In the genomic region with DNA sequence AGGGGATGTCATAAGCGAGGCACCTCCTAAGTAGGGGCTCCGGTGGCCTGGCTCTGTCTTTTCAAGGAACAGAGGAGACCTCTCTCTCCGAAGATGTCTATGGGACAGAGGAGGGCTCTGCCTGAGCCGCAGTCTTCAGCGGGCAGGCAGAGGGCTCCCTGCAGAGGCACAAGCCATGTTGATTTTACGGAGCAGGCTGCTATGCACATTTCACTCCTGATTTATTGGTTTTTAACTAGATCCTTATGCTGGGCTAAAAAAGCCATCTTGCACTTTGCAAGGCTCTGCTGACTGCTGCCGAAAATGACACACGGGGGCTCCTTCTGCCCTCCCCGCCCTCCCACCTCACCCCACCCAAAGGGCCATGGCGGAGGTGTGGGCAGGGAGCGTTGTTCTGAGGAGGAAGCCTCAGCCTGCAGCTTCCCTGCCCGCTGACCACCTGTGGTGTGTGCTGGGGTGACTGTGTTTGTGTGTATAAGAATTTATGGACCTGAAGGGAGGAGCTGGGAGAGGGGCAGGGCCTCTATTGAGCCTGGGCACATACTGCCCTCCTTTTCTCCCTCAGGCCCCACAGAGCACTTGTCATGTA, we compare ENCODE assay signal across 8 cellular contexts.
DNase-seq lines count a peak whose midpoint lies in the region; ATAC-seq and TF ChIP-seq lines count a peak whose summit lies in the region.

No MANE protein-coding gene starts in this region.

- no peak for TF ChIP-seq CTCF in heart left ventricle (IDR thresholded peaks at IDR 0.05)
- TF ChIP-seq CTCF in parathyroid adenoma (IDR thresholded peaks at IDR 0.05) = no peak
- no peak for TF ChIP-seq CTCF in gastroesophageal sphincter (IDR thresholded peaks at IDR 0.05)

- H3K4me3 ChIP-seq in heart left ventricle = peak overlapping the region in 9 of 12 donors; percentile 38 to 60 (median 56)
- peak overlapping the region; percentile 32 for H3K4me3 ChIP-seq in parathyroid adenoma (ENCODE audit: low read depth, low read length)
- H3K4me3 ChIP-seq in gastroesophageal sphincter = peak overlapping the region in 1 of 2 donors; percentile 59

- no peaks in the 10 kb centered on the region for H3K79me2 ChIP-seq in parathyroid adenoma

- intact Hi-C loops in heart left ventricle (cut with DNase I) = no loop called here

- peak overlapping the region; percentile 70; the same call in 1 of the 2 replicates for H3K9ac ChIP-seq in ES-I3 (ENCODE audit: low read depth, low read length)
- no peak overlapping the region for H3K9ac ChIP-seq in parathyroid adenoma

- H3K4me1 ChIP-seq in ES-I3 (ENCODE audit: insufficient read depth, low read length) (no peaks in the 10 kb centered on the region), heart left ventricle (peaks cover 0 to 18% (median 9%) of the 10 kb centered on the region in 12 donors), parathyroid adenoma (no peaks in the 10 kb centered on the region), gastroesophageal sphincter (peaks cover 0 to 18% (median 8%) of the 10 kb centered on the region in 3 donors)

- ATAC-seq in heart left ventricle (no peak), gastroesophageal sphincter (no peak), HG03135 (IDR thresholded peaks at IDR 0.05; ENCODE audit: unreplicated experiment) (no peak)

- H3K27ac ChIP-seq in heart left ventricle = no peak overlapping the region
- no peak overlapping the region for H3K27ac ChIP-seq in parathyroid adenoma
- H3K27ac ChIP-seq in gastroesophageal sphincter = no peak overlapping the region

- H3K36me3 ChIP-seq in ES-I3 (ENCODE audit: insufficient read depth, low read length) (no peaks in the 10 kb centered on the region), heart left ventricle (no peaks in the 10 kb centered on the region), parathyroid adenoma (ENCODE audit: control insufficient read depth, insufficient read depth, low read length) (no peaks in the 10 kb centered on the region), gastroesophageal sphincter (no peaks in the 10 kb centered on the region)

- no peak for TF ChIP-seq POLR2A in heart left ventricle (IDR thresholded peaks at IDR 0.05)
- no peak for TF ChIP-seq POLR2A in gastroesophageal sphincter (IDR thresholded peaks at IDR 0.05)

- no peaks in the 10 kb centered on the region for H3K9me3 ChIP-seq in ES-I3 (ENCODE audit: control insufficient read depth, insufficient read depth, low read length)
- peaks cover 0 to 7% (median 0%) of the 10 kb centered on the region in 12 donors for H3K9me3 ChIP-seq in heart left ventricle
- no peaks in the 10 kb centered on the region for H3K9me3 ChIP-seq in parathyroid adenoma (ENCODE audit: control insufficient read depth, low read length)
- H3K9me3 ChIP-seq in gastroesophageal sphincter = peaks cover 0 to 11% (median 0%) of the 10 kb centered on the region in 3 donors

- H3K27me3 ChIP-seq in heart left ventricle = peaks cover 11 to 81% (median 30%) of the 10 kb centered on the region in 9 donors
- peaks cover 7% of the 10 kb centered on the region for H3K27me3 ChIP-seq in parathyroid adenoma (ENCODE audit: control insufficient read depth, insufficient read depth, low read length)
- H3K27me3 ChIP-seq in gastroesophageal sphincter = peaks cover 83% of the 10 kb centered on the region

- peak overlapping the region; percentile 75 for H2AFZ ChIP-seq in parathyroid adenoma

- WGBS in heart left ventricle, 4 donors = 29 to 42% (median 34%) methylated on average over 9 to 12 of the region's 12 CpGs
- WGBS in gastroesophageal sphincter (ENCODE audit: low coverage in 1 of 2), 2 donors = 0 to 19% methylated on average over 4 to 6 of the region's 12 CpGs

- peak; percentile 77 for DNase-seq in NCI-H69 (lab: John Stamatoyannopoulos, UW)
- DNase-seq in heart left ventricle = no peak
- DNase-seq in effector CD8-positive, alpha-beta T cell (lab: John Stamatoyannopoulos, UW) = no peak
- no peak for DNase-seq in NOMO-1 treated with dmso at 0.1 percent for 144 hours (lab: John Stamatoyannopoulos, UW; ENCODE audit: unreplicated experiment)

- no peak for TF ChIP-seq EP300 in gastroesophageal sphincter (IDR thresholded peaks at IDR 0.05)

- no peak overlapping the region for H3K4me2 ChIP-seq in parathyroid adenoma (ENCODE audit: low read length)
